36 cellular contexts compared by ENCODE assay signal in genomic region chr5:131654309-131654708, GRCh38.
"Had no signal": no experiment of that assay in that cellular context is flagged by ENCODE, and none has a peak within 500 bp of the region (broad histone marks: within the 10 kb centered on the region; RNA-seq: fewer than 3 reads in every experiment).

No MANE protein-coding gene starts in this region.

- H3K27ac Mint-ChIP-seq: activated CD4-positive, alpha-beta T cell treated with anti-CD3 and anti-CD28 coated beads for 36 hours; activated CD4-positive, alpha-beta T cell treated with anti-CD3 and anti-CD28 coated beads, Interleukin-2, amount 10 ng/mL, durations not matched to agents 7 days and 5 days; activated CD8-positive, alpha-beta T cell treated with anti-CD3 and anti-CD28 coated beads, Interleukin-2, amount 10 ng/mL, durations not matched to agents 7 days and 5 days; activated naive CD8-positive, alpha-beta T cell; activated naive CD8-positive, alpha-beta T cell treated with anti-CD3 and anti-CD28 coated beads, Interleukin-2, amount 50 U/mL, for 24 hours; activated T-cell treated with anti-CD3 and anti-CD28 coated beads, Interleukin-2, amount 50 U/mL, for 24 hours; activated T-helper 2 cell treated with anti-CD3 and anti-CD28 coated beads, Interferon-gamma antibody, Interleukin-2, Interleukin-4, amounts not matched to agents 10 μg/mL and 5 μg/mL and 100 μg/mL, durations not matched to agents 14 hours and 24 hours and 36 hours; T-helper 1 cell treated with Interleukin-12 subunit alpha and Interleukin-12 subunit beta and Interleukin-4 antibody, amounts not matched to agents 30 μg/mL and 1 μg/mL, for 36 hours; T-helper 2 cell treated with Interferon-gamma antibody and Interleukin-4, amounts not matched to agents 5 μg/mL and 100 μg/mL, for 36 hours; WTC11 had no signal

- ATAC-seq: activated CD4-positive, alpha-beta T cell treated with anti-CD3 and anti-CD28 coated beads for 36 hours; activated CD4-positive, CD25-positive, alpha-beta regulatory T cell treated with anti-CD3 and anti-CD28 coated beads, Interleukin-2, amount 50 U/mL, for 24 hours; activated CD8-positive, alpha-beta T cell treated with anti-CD3 and anti-CD28 coated beads, Interleukin-2, amount 10 ng/mL, durations not matched to agents 7 days and 5 days; activated naive CD8-positive, alpha-beta T cell treated with anti-CD3 and anti-CD28 coated beads, Interleukin-2, amount 50 U/mL, for 24 hours; PC-3; WTC11 had no signal

- H3K9me3 ChIP-seq: MG63, Peyer's patch, SJSA1, SK-N-SH had no signal

- H3K4me1 ChIP-seq: Peyer's patch, SJSA1 had no signal

- H3K27ac ChIP-seq: Peyer's patch, SJSA1 had no signal

- H3K27me3 Mint-ChIP-seq: activated CD4-positive, alpha-beta T cell treated with anti-CD3 and anti-CD28 coated beads for 36 hours; activated CD4-positive, alpha-beta T cell treated with anti-CD3 and anti-CD28 coated beads, Interleukin-2, amount 10 ng/mL, durations not matched to agents 7 days and 5 days; activated naive CD8-positive, alpha-beta T cell; activated naive CD8-positive, alpha-beta T cell treated with anti-CD3 and anti-CD28 coated beads, Interleukin-2, amount 50 U/mL, for 24 hours; activated T-cell treated with anti-CD3 and anti-CD28 coated beads, Interleukin-2, amount 50 U/mL, for 24 hours; brain had no signal

- H3K27me3 ChIP-seq: MG63, Peyer's patch, SJSA1 had no signal

- H3K4me1 Mint-ChIP-seq: activated CD4-positive, alpha-beta T cell treated with anti-CD3 and anti-CD28 coated beads for 36 hours; activated naive CD8-positive, alpha-beta T cell treated with anti-CD3 and anti-CD28 coated beads, Interleukin-2, amount 50 U/mL, for 24 hours; brain; WTC11 had no signal

- H3K4me3 ChIP-seq: MG63, Peyer's patch, SJSA1 had no signal

- DNase-seq: activated CD4-positive, alpha-beta T cell treated with anti-CD3 and anti-CD28 coated beads for 36 hours; activated CD4-positive, alpha-beta T cell treated with anti-CD3 and anti-CD28 coated beads, Interleukin-2, amount 10 ng/mL, durations not matched to agents 7 days and 5 days; activated CD4-positive, alpha-beta T cell treated with anti-CD3 and anti-CD28 coated beads, Interleukin-2, amount 50 U/mL, for 48 hours; activated CD8-positive, alpha-beta T cell treated with anti-CD3 and anti-CD28 coated beads, Interleukin-2, amount 10 ng/mL, durations not matched to agents 7 days and 5 days; activated gamma-delta T cell; activated naive CD4-positive, alpha-beta T cell treated with Interleukin-2 at 50 U/mL for 16 hours; activated naive CD8-positive, alpha-beta T cell treated with anti-CD3 and anti-CD28 coated beads, Interleukin-2, amount 50 U/mL, for 24 hours; activated T-cell treated with anti-CD3 and anti-CD28 coated beads, Interleukin-2, amount 50 U/mL, for 24 hours; anterior cingulate cortex; caudate nucleus; Kasumi-1; MG63; NCI-H1092; NCI-H1417; NCI-H146; NCI-H187; NCI-H2029 treated with DMSO at 0.1 percent for 48 hours; NCI-H2107; NCI-H2171; NCI-H510A; NCI-H526; NCI-H748 treated with DMSO at 0.1 percent for 48 hours; NK-92 treated with Interleukin-12 subunit alpha and Interleukin-12 subunit beta, amount 100 ng/mL, for 24 hours; PC-3; Peyer's patch; RPMI8226; SHP77 treated with DMSO at 0.1 percent for 48 hours; SK-N-SH had no signal

- H3K9me3 Mint-ChIP-seq: activated naive CD8-positive, alpha-beta T cell treated with anti-CD3 and anti-CD28 coated beads, Interleukin-2, amount 50 U/mL, for 24 hours; activated T-helper 2 cell treated with anti-CD3 and anti-CD28 coated beads, Interferon-gamma antibody, Interleukin-2, Interleukin-4, amounts not matched to agents 10 μg/mL and 5 μg/mL and 100 μg/mL, durations not matched to agents 14 hours and 24 hours and 36 hours; T-helper 2 cell treated with Interferon-gamma antibody and Interleukin-4, amounts not matched to agents 5 μg/mL and 100 μg/mL, for 36 hours had no signal

- H3K4me3 Mint-ChIP-seq: activated CD4-positive, alpha-beta T cell treated with anti-CD3 and anti-CD28 coated beads for 36 hours; activated CD4-positive, alpha-beta T cell treated with anti-CD3 and anti-CD28 coated beads, Interleukin-2, amount 10 ng/mL, durations not matched to agents 7 days and 5 days; activated CD8-positive, alpha-beta T cell treated with anti-CD3 and anti-CD28 coated beads, Interleukin-2, amount 10 ng/mL, durations not matched to agents 7 days and 5 days; activated naive CD8-positive, alpha-beta T cell; activated naive CD8-positive, alpha-beta T cell treated with anti-CD3 and anti-CD28 coated beads, Interleukin-2, amount 50 U/mL, for 24 hours; activated T-cell treated with anti-CD3 and anti-CD28 coated beads, Interleukin-2, amount 50 U/mL, for 24 hours; brain; T-helper 1 cell treated with Interleukin-12 subunit alpha and Interleukin-12 subunit beta and Interleukin-4 antibody, amounts not matched to agents 30 μg/mL and 1 μg/mL, for 36 hours; T-helper 2 cell treated with Interferon-gamma antibody and Interleukin-4, amounts not matched to agents 5 μg/mL and 100 μg/mL, for 36 hours; WTC11 had no signal
